ENCODE assay signal across 17 cellular contexts in the genomic region with DNA sequence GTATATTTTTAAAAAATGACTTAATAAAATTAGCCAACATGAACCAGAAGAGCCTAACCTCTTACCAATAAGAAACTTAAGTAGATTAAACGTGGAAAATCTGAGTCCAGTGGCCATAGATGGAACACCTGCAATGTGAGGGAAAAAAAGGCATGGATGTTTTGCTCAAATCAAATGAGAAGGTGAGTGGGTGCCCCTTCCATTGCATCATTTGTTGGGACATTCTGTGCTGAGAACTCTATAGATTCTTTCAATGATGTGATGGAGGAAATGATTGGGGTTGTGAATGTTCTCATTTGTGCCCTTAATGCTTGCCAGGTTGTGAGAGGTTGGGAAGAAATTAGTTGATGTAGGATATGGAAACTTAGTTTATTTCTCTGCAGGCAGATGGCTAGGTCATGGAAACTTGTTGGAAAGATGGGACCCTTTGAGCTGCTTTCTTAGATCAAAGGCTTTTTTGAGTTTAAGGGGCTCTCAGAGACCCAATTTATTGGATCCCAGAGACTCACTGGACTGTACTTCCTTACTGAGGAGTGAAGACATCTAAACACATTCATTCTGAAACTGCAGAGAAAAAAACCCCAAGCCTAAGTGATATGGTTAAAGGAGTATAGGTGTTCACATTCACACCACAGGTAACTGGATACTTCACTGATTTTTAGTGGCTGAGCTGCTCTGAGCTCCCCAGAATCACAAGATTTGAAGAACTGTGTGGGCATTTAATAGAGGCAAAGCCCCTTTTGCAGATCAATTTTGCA.
DNase-seq lines count a peak whose midpoint lies in the region; ATAC-seq lines count a peak whose summit lies in the region.
"Had no signal": no experiment of that assay in that cellular context is flagged by ENCODE, and none has a peak within 500 bp of the region (broad histone marks: within the 10 kb centered on the region; RNA-seq: fewer than 3 reads in every experiment).

No MANE protein-coding gene starts in this region.

- peaks cover 11% of the 10 kb centered on the region for H3K27me3 Mint-ChIP-seq in activated naive CD8-positive, alpha-beta T cell treated with anti-CD3 and anti-CD28 coated beads, Interleukin-2, amount 50 U/mL, for 24 hours
- peaks cover 23% of the 10 kb centered on the region for H3K27me3 Mint-ChIP-seq in activated naive CD8-positive, alpha-beta T cell treated with anti-CD3 and anti-CD28 coated beads for 36 hours
- peaks cover 34% of the 10 kb centered on the region for H3K27me3 Mint-ChIP-seq in stimulated activated naive CD8-positive, alpha-beta T cell treated with anti-CD3 and anti-CD28 coated beads, Interleukin-15, amount 100 ng/mL, for 72 hours
- peaks cover 6 to 39% (median 16%) of the 10 kb centered on the region in 5 donors for H3K27me3 Mint-ChIP-seq in naive thymus-derived CD8-positive, alpha-beta T cell

- DNase-seq in activated naive CD8-positive, alpha-beta T cell treated with anti-CD3 and anti-CD28 coated beads, Interleukin-2, amount 50 U/mL, for 24 hours: no peak
- no peak for DNase-seq in activated naive CD8-positive, alpha-beta T cell treated with anti-CD3 and anti-CD28 coated beads for 36 hours
- no peak for DNase-seq in stimulated activated naive CD8-positive, alpha-beta T cell treated with anti-CD3 and anti-CD28 coated beads, Interleukin-15, amount 100 ng/mL, for 72 hours
- DNase-seq in T-helper 1 cell: no peak
- no peak for DNase-seq in naive thymus-derived CD8-positive, alpha-beta T cell
- DNase-seq in OCI-M2 (lab: John Stamatoyannopoulos, UW; ENCODE audit: unreplicated experiment): no peak
- DNase-seq: activated naive CD4-positive, alpha-beta T cell treated with anti-CD3 and anti-CD28 coated beads for 36 hours; brain microvascular endothelial cell; CD8-positive, alpha-beta memory T cell; dermis blood vessel endothelial cell; heart right ventricle; NCI-H1436; NCI-H446; right cardiac atrium; trophoblast cell had no signal

- peak; percentile 41 for ATAC-seq in activated naive CD8-positive, alpha-beta T cell treated with anti-CD3 and anti-CD28 coated beads, Interleukin-2, amount 50 U/mL, for 24 hours
- ATAC-seq in GM21515 (IDR thresholded peaks at IDR 0.05; ENCODE audit: unreplicated experiment) (peak; percentile 69), HG03175 (IDR thresholded peaks at IDR 0.05; ENCODE audit: unreplicated experiment) (peak; percentile 53)
- peak; percentile 68 for ATAC-seq in stimulated activated naive CD8-positive, alpha-beta T cell treated with anti-CD3 and anti-CD28 coated beads, Interleukin-15, amount 100 ng/mL, for 72 hours
- ATAC-seq in naive thymus-derived CD8-positive, alpha-beta T cell: no peak
- ATAC-seq: heart right ventricle, right cardiac atrium had no signal

- POLR2A ChIA-PET in naive thymus-derived CD8-positive, alpha-beta T cell (lab: Charles Lee): no interaction called here

- H3K36me3 Mint-ChIP-seq in activated naive CD8-positive, alpha-beta T cell treated with anti-CD3 and anti-CD28 coated beads, Interleukin-2, amount 50 U/mL, for 24 hours (ENCODE audit: low read depth): no peaks in the 10 kb centered on the region
- H3K36me3 Mint-ChIP-seq in activated naive CD8-positive, alpha-beta T cell treated with anti-CD3 and anti-CD28 coated beads for 36 hours: no peaks in the 10 kb centered on the region
- H3K36me3 Mint-ChIP-seq in naive thymus-derived CD8-positive, alpha-beta T cell: no peaks in the 10 kb centered on the region
- H3K36me3 Mint-ChIP-seq: CD8-positive, alpha-beta memory T cell had no signal

- peaks cover 16% of the 10 kb centered on the region for H3K4me1 Mint-ChIP-seq in activated naive CD8-positive, alpha-beta T cell treated with anti-CD3 and anti-CD28 coated beads, Interleukin-2, amount 50 U/mL, for 24 hours
- H3K4me1 Mint-ChIP-seq in activated naive CD8-positive, alpha-beta T cell treated with anti-CD3 and anti-CD28 coated beads for 36 hours: peaks cover 17% of the 10 kb centered on the region
- peaks cover 16% of the 10 kb centered on the region for H3K4me1 Mint-ChIP-seq in stimulated activated naive CD8-positive, alpha-beta T cell treated with anti-CD3 and anti-CD28 coated beads, Interleukin-15, amount 100 ng/mL, for 72 hours
- H3K4me1 Mint-ChIP-seq in naive thymus-derived CD8-positive, alpha-beta T cell: no peaks in the 10 kb centered on the region
- H3K4me1 Mint-ChIP-seq: CD8-positive, alpha-beta memory T cell had no signal

- no peak overlapping the region for H3K4me3 Mint-ChIP-seq in activated naive CD8-positive, alpha-beta T cell treated with anti-CD3 and anti-CD28 coated beads, Interleukin-2, amount 50 U/mL, for 24 hours
- H3K4me3 Mint-ChIP-seq in activated naive CD8-positive, alpha-beta T cell treated with anti-CD3 and anti-CD28 coated beads for 36 hours: no peak overlapping the region
- peak overlapping the region in 1 of 2 donors; percentile 35 for H3K4me3 Mint-ChIP-seq in stimulated activated naive CD8-positive, alpha-beta T cell treated with anti-CD3 and anti-CD28 coated beads, Interleukin-15, amount 100 ng/mL, for 72 hours
- no peak overlapping the region for H3K4me3 Mint-ChIP-seq in naive thymus-derived CD8-positive, alpha-beta T cell
- H3K4me3 Mint-ChIP-seq: activated naive CD4-positive, alpha-beta T cell treated with anti-CD3 and anti-CD28 coated beads for 36 hours; CD8-positive, alpha-beta memory T cell had no signal

- H3K27ac Mint-ChIP-seq in activated naive CD8-positive, alpha-beta T cell treated with anti-CD3 and anti-CD28 coated beads, Interleukin-2, amount 50 U/mL, for 24 hours: peak overlapping the region; percentile 34
- no peak overlapping the region for H3K27ac Mint-ChIP-seq in activated naive CD8-positive, alpha-beta T cell treated with anti-CD3 and anti-CD28 coated beads for 36 hours
- peak overlapping the region in 1 of 2 donors; percentile 91 for H3K27ac Mint-ChIP-seq in stimulated activated naive CD8-positive, alpha-beta T cell treated with anti-CD3 and anti-CD28 coated beads, Interleukin-15, amount 100 ng/mL, for 72 hours
- no peak overlapping the region for H3K27ac Mint-ChIP-seq in naive thymus-derived CD8-positive, alpha-beta T cell
- H3K27ac Mint-ChIP-seq: activated naive CD4-positive, alpha-beta T cell treated with anti-CD3 and anti-CD28 coated beads for 36 hours; CD8-positive, alpha-beta memory T cell had no signal

- H3K9me3 Mint-ChIP-seq in activated naive CD8-positive, alpha-beta T cell treated with anti-CD3 and anti-CD28 coated beads, Interleukin-2, amount 50 U/mL, for 24 hours: no peaks in the 10 kb centered on the region
- no peaks in the 10 kb centered on the region for H3K9me3 Mint-ChIP-seq in activated naive CD8-positive, alpha-beta T cell treated with anti-CD3 and anti-CD28 coated beads for 36 hours
- H3K9me3 Mint-ChIP-seq in stimulated activated naive CD8-positive, alpha-beta T cell treated with anti-CD3 and anti-CD28 coated beads, Interleukin-15, amount 100 ng/mL, for 72 hours: no peaks in the 10 kb centered on the region
- H3K9me3 Mint-ChIP-seq in naive thymus-derived CD8-positive, alpha-beta T cell: no peaks in the 10 kb centered on the region
- H3K9me3 Mint-ChIP-seq: activated naive CD4-positive, alpha-beta T cell treated with anti-CD3 and anti-CD28 coated beads for 36 hours had no signal

Comparison
In these comparisons a context has a peak if more than half of its experiments do, and no peak if none do; other contexts are left out.
1. ATAC-seq: peak in activated naive CD8-positive, alpha-beta T cell treated with anti-CD3 and anti-CD28 coated beads, Interleukin-2, amount 50 U/mL, for 24 hours (single experiment), GM21515 (single experiment), HG03175 (single experiment) and stimulated activated naive CD8-positive, alpha-beta T cell treated with anti-CD3 and anti-CD28 coated beads, Interleukin-15, amount 100 ng/mL, for 72 hours (single experiment); none in naive thymus-derived CD8-positive, alpha-beta T cell (0 of 2).